Comparison of ENCODE assay signal across 10 cellular contexts in genomic region chrX:69412661-69413060, GRCh38.
"Had no signal": no experiment of that assay in that cellular context is flagged by ENCODE, and none has a peak within 500 bp of the region (broad histone marks: within the 10 kb centered on the region; RNA-seq: fewer than 3 reads in every experiment).

No MANE protein-coding gene starts in this region.

- H3K36me3 ChIP-seq: HAP-1 had no signal

- FAIRE-seq: HepG2 had no signal

- H3K4me1 ChIP-seq: HAP-1 had no signal

- ATAC-seq: HCT116, HepG2 had no signal

- H3K9ac ChIP-seq: GM23248, KMS-11 had no signal

- H3K4me2 ChIP-seq: KMS-11 had no signal

- DNase-seq: GM23248, GOT3, H7, HFFc6, KBM-7 had no signal

- H3K27ac Mint-ChIP-seq: HFFc6 had no signal

- H3K4me3 Mint-ChIP-seq: HFFc6 had no signal

- H2AFZ ChIP-seq: GM23248 had no signal

- H3K9me3 Mint-ChIP-seq: HFFc6 had no signal

- H3K27ac ChIP-seq: GM23248, HL-60, KMS-11 had no signal

- H3K9me3 ChIP-seq: HAP-1 had no signal

- H3K4me3 ChIP-seq: GM23248, HAP-1 had no signal
